Comparison of ENCODE assay signal across 2 cellular contexts in the genomic region with DNA sequence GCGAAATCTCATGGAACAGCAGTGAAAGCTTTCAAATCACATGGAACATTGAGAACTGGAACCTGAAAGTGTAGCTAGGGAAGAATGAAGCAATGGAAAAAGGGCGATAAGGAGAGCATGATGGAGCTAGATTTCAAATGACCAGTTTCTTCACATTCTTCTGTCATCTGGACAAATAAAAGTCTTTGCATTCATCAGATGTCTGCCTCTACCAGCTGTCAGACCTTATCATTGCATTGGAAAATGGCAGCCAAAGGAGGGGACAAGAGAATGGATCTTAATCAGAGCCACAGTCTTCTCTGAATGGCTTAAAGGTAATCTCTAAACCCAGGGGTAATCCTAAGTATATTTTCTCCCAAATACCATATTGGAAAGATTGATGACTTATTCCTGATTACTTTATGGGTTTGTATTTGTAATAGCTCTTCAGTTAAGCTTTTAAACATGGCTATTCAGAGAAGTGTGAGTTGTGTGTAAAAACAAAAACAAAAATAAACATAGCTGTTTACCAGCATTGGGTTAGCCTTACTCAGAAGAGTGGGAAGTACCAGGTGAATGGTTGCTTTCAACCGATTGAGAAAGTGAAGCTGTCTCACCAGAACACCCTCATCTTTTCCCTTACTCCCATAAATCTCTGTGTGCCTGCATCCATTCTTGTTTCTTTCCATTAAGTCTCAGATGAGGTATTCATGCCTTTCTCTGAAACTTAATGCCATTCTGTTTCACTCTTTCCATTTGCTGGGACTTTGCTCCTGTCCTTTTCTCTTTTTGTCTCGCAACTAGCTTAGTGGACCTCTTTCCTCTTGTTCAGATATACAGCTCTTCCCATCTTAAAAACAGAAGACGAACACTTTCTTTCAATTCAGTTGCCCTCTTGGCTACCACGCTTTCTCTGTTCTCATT.
TF ChIP-seq lines count a peak whose summit lies in the region.

No MANE protein-coding gene starts in this region.

TF ChIP-seq in HEK293, 187 proteins besides CTCF, POLR2A, EP300 and RAD21:
- TF ChIP-seq, protein P1, sequence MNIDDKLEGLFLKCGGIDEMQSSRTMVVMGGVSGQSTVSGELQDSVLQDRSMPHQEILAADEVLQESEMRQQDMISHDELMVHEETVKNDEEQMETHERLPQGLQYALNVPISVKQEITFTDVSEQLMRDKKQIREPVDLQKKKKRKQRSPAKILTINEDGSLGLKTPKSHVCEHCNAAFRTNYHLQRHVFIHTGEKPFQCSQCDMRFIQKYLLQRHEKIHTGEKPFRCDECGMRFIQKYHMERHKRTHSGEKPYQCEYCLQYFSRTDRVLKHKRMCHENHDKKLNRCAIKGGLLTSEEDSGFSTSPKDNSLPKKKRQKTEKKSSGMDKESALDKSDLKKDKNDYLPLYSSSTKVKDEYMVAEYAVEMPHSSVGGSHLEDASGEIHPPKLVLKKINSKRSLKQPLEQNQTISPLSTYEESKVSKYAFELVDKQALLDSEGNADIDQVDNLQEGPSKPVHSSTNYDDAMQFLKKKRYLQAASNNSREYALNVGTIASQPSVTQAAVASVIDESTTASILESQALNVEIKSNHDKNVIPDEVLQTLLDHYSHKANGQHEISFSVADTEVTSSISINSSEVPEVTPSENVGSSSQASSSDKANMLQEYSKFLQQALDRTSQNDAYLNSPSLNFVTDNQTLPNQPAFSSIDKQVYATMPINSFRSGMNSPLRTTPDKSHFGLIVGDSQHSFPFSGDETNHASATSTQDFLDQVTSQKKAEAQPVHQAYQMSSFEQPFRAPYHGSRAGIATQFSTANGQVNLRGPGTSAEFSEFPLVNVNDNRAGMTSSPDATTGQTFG (tag by site-specific recombination; IDR thresholded peaks at IDR 0.05; ENCODE audit: borderline replicate concordance), result peak; percentile 21; the same call in 1 of the 2 replicates
- TF ChIP-seq, protein P2, sequence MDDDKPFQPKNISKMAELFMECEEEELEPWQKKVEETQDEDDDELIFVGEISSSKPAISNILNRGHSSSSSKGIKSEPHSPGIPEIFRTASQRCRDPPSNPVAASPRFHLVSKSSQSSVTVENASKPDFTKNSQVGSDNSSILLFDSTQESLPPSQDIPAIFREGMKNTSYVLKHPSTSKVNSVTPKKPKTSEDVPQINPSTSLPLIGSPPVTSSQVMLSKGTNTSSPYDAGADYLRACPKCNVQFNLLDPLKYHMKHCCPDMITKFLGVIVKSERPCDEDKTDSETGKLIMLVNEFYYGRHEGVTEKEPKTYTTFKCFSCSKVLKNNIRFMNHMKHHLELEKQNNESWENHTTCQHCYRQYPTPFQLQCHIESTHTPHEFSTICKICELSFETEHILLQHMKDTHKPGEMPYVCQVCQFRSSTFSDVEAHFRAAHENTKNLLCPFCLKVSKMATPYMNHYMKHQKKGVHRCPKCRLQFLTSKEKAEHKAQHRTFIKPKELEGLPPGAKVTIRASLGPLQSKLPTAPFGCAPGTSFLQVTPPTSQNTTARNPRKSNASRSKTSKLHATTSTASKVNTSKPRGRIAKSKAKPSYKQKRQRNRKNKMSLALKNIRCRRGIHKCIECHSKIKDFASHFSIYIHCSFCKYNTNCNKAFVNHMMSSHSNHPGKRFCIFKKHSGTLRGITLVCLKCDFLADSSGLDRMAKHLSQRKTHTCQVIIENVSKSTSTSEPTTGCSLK (tag by site-specific recombination; IDR thresholded peaks at IDR 0.05), result no peak
- TF ChIP-seq ZNF239 (tag by site-specific recombination; IDR thresholded peaks at IDR 0.05), result peak; percentile 84
- TF ChIP-seq SCRT2 (tag by site-specific recombination; IDR thresholded peaks at IDR 0.05), result no peak
- TF ChIP-seq PRDM1 (tag by site-specific recombination; IDR thresholded peaks at IDR 0.05), result peak; percentile 82
TF ChIP-seq in HEK293: peak in this region for 3.

TF ChIP-seq in K562, 482 proteins besides CTCF, POLR2A, EP300 and RAD21:
- TF ChIP-seq SMARCB1 (IDR thresholded peaks at IDR 0.05; ENCODE audit: insufficient read length, low read depth), result no peak
- peak; percentile 89 for TF ChIP-seq ZNF239 (CRISPR knock-in tag; IDR thresholded peaks at IDR 0.05)
